ENCODE assay signal across 9 cellular contexts in genomic region chr12:95002754-95003153, GRCh38. TPM values are rescaled to one million over a fixed set of nuclear protein-coding genes. Genes with fewer than 3 reads are reported as not detected.
DNase-seq lines count a peak whose midpoint lies in the region; ATAC-seq, FAIRE-seq and TF ChIP-seq lines count a peak whose summit lies in the region.
"Had no signal": no experiment of that assay in that cellular context is flagged by ENCODE, and none has a peak within 500 bp of the region (broad histone marks: within the 10 kb centered on the region; RNA-seq: fewer than 3 reads in every experiment).

No MANE protein-coding gene starts in this region.

- WGBS in ovary, 3 donors, result 16 to 18% (median 18%) methylated on average over 3 of the region's 3 CpGs

- H3K4me1 ChIP-seq in ES-I3 (ENCODE audit: insufficient read depth, low read length) (no peaks in the 10 kb centered on the region), PC-3 (ENCODE audit: insufficient read depth, low read length) (peaks cover 4% of the 10 kb centered on the region; the same call in 1 of the 2 replicates), endothelial cell of umbilical vein (ENCODE audit: control insufficient read depth, extremely low read depth, insufficient read depth, low read length) (peaks cover 6% of the 10 kb centered on the region), ovary (ENCODE audit: insufficient read depth) (peaks cover 6% of the 10 kb centered on the region)

- H2AFZ ChIP-seq in PC-3 (ENCODE audit: low read length) (peak overlapping the region; percentile 77), endothelial cell of umbilical vein (ENCODE audit: low read depth, low read length) (peak overlapping the region; percentile 84)

- no peaks in the 10 kb centered on the region for H3K9me2 ChIP-seq in PC-3 (replicated peaks; ENCODE audit: low read length)

- dilution Hi-C loops in endothelial cell of umbilical vein (cut with MboI; ENCODE audit: extremely low pct_ligation_motif_present, low sequenced_read_pairs), result no loop called here

- DNase-seq in PC-3 (no peak), endothelial cell of umbilical vein (ENCODE audit: low read depth, low spot score) (no peak), ovary (no peak)
- DNase-seq in stimulated activated CD4-positive, alpha-beta T cell treated with anti-CD3 and anti-CD28 coated beads, Interleukin-4, amount 100 ng/mL, for 4 hours, result no peak
- DNase-seq in activated CD8-positive, alpha-beta memory T cell treated with anti-CD3 and anti-CD28 coated beads, Interleukin-2, amount 50 U/mL, for 48 hours, result no peak
- DNase-seq: effector CD4-positive, alpha-beta T cell had no signal

- no peak overlapping the region for H3K27ac ChIP-seq in PC-3 (ENCODE audit: low read length)
- H3K27ac ChIP-seq in endothelial cell of umbilical vein (ENCODE audit: insufficient read depth, low read depth, low read length), result peak overlapping the region; percentile 80
- H3K27ac ChIP-seq in ovary, result peak overlapping the region in 1 of 2 donors; percentile 69

- peaks cover 56% of the 10 kb centered on the region for H3K79me2 ChIP-seq in PC-3 (ENCODE audit: low read length)
- H3K79me2 ChIP-seq in endothelial cell of umbilical vein (ENCODE audit: control insufficient read depth, insufficient read depth, low read length), result peaks cover 38% of the 10 kb centered on the region

- no peaks in the 10 kb centered on the region for H3K9me1 ChIP-seq in endothelial cell of umbilical vein (replicated peaks; ENCODE audit: control insufficient read depth, extremely low read depth, insufficient read depth, low read length)

- H3K36me3 ChIP-seq in ES-I3 (ENCODE audit: insufficient read depth, low read length) (no peaks in the 10 kb centered on the region), PC-3 (ENCODE audit: low read depth, low read length) (peaks cover 5% of the 10 kb centered on the region; the same call in 1 of the 2 replicates), endothelial cell of umbilical vein (ENCODE audit: control insufficient read depth in 2 of 2, extremely low read depth in 1 of 2, insufficient read depth in 2 of 2, low read length in 2 of 2) (no peaks in the 10 kb centered on the region), ovary (no peaks in the 10 kb centered on the region)

- peak; percentile 18 for FAIRE-seq in endothelial cell of umbilical vein (lab: Jason Lieb, UNC)

- H3K4me2 ChIP-seq in PC-3 (ENCODE audit: low read length) (peak overlapping the region; percentile 82), endothelial cell of umbilical vein (ENCODE audit: insufficient read depth, low read length) (peak overlapping the region; percentile 95)

- TF ChIP-seq CTCF in PC-3 (conservative IDR thresholded peaks at IDR 0.05; ENCODE audit: low read depth, low read length), result no peak
- TF ChIP-seq CTCF in endothelial cell of umbilical vein (IDR thresholded peaks at IDR 0.05; ENCODE audit: extremely low read depth in 1 of 2, insufficient read depth in 1 of 2, low read depth in 1 of 2, low read length in 2 of 2), result no peak
- TF ChIP-seq CTCF in ovary (IDR thresholded peaks at IDR 0.05), result no peak

- CTCF ChIA-PET in PC-3 (lab: Charles Lee) (no interaction called here), endothelial cell of umbilical vein (lab: Charles Lee) (no interaction called here)

- H4K20me1 ChIP-seq in PC-3 (ENCODE audit: low read length), result 0 out of 2 replicates have a peak, but pooled peaks cover 3% of the 10 kb centered on the region
- H4K20me1 ChIP-seq in endothelial cell of umbilical vein (replicated peaks; ENCODE audit: control insufficient read depth, extremely low read depth, insufficient read depth, low read length), result no peaks in the 10 kb centered on the region

- POLR2A ChIA-PET in PC-3 (lab: Charles Lee; ENCODE audit: unreplicated experiment) (no interaction called here), endothelial cell of umbilical vein (lab: Charles Lee) (interaction anchor here (1.2 kb wide), 1 partner anchor 471 kb away, joined by 6 read pairs; the partner anchor contains the start of gene METAP2)

- H3K9ac ChIP-seq in ES-I3 (ENCODE audit: low read depth, low read length) (peak overlapping the region; percentile 77), PC-3 (ENCODE audit: low read length) (peak overlapping the region; percentile 88), endothelial cell of umbilical vein (replicated peaks; ENCODE audit: extremely low read depth, insufficient read depth, low read length) (peak overlapping the region; percentile 86)

- intact Hi-C loops in PC-3 (cut with micrococcal nuclease), result loop anchor here (5.0 kb wide), 1 partner anchor 470 kb away; the partner anchor contains the start of gene METAP2
- intact Hi-C loops in endothelial cell of umbilical vein (cut with micrococcal nuclease), result loop anchor here (1.0 kb wide), 1 partner anchor 215 kb away; the partner anchor contains the start of genes FGD6 and VEZT
- intact Hi-C loops in ovary (cut with DNase I), result no loop called here

- H3K27me3 ChIP-seq in PC-3 (ENCODE audit: low read length) (no peaks in the 10 kb centered on the region), endothelial cell of umbilical vein (ENCODE audit: control insufficient read depth in 2 of 2, insufficient read depth in 2 of 2, low read length in 2 of 2) (no peaks in the 10 kb centered on the region), ovary (no peaks in the 10 kb centered on the region)

- BruUV-seq in PC-3 (replicated peaks; lab: Mats Ljungman, UMichigan) (no TSS peak), endothelial cell of umbilical vein (replicated peaks; lab: Mats Ljungman, UMichigan) (no TSS peak)

- no peak for TF ChIP-seq POLR2A in endothelial cell of umbilical vein (IDR thresholded peaks at IDR 0.05; ENCODE audit: low read depth, low read length)
- no peak for TF ChIP-seq POLR2A in ovary (IDR thresholded peaks at IDR 0.05)

- 0 out of 2 replicates have a peak, but pooled peaks have one; percentile 5 for ATAC-seq in PC-3
- no peak for ATAC-seq in HG03432 (IDR thresholded peaks at IDR 0.05; ENCODE audit: unreplicated experiment)
- no peak for ATAC-seq in GM19351 (IDR thresholded peaks at IDR 0.05; ENCODE audit: unreplicated experiment)

- no peak for TF ChIP-seq EP300 in ovary (IDR thresholded peaks at IDR 0.05)

- H3K4me3 ChIP-seq in PC-3 (ENCODE audit: low read length), result peak overlapping the region; percentile 88
- peak overlapping the region; percentile 66 to 89 (median 71) for H3K4me3 ChIP-seq in endothelial cell of umbilical vein (replicated peaks in 1 of 3; ENCODE audit: insufficient read depth in 1 of 3, low read depth in 1 of 3, low read length in 3 of 3)
- H3K4me3 ChIP-seq in ovary, result peak overlapping the region; percentile 74

- H3K9me3 ChIP-seq in ES-I3 (ENCODE audit: control insufficient read depth, insufficient read depth, low read length) (peaks cover 1% of the 10 kb centered on the region; the same call in 1 of the 2 replicates), PC-3 (ENCODE audit: low read length) (peaks cover 1% of the 10 kb centered on the region; the same call in 1 of the 2 replicates), endothelial cell of umbilical vein (replicated peaks; ENCODE audit: control insufficient read depth, insufficient read depth, low read length) (no peaks in the 10 kb centered on the region), ovary (no peaks in the 10 kb centered on the region)

- no peaks in the 10 kb centered on the region for H3F3A ChIP-seq in PC-3 (ENCODE audit: low read length, unreplicated experiment)

TF ChIP-seq in endothelial cell of umbilical vein, 7 proteins besides CTCF, POLR2A, EP300 and RAD21:
- TF ChIP-seq MYC (IDR thresholded peaks at IDR 0.05; ENCODE audit: low read depth, low read length) (no peak), GATA2 (IDR thresholded peaks at IDR 0.05; ENCODE audit: insufficient read depth, insufficient read length, low read depth, low read length) (no peak), MAX (IDR thresholded peaks at IDR 0.05; ENCODE audit: insufficient read depth, insufficient read length) (no peak), FOS (IDR thresholded peaks at IDR 0.05; ENCODE audit: borderline replicate concordance, insufficient read depth, low read length) (no peak), JUN (IDR thresholded peaks at IDR 0.05; ENCODE audit: borderline replicate concordance, insufficient read depth, insufficient read length, low read depth) (no peak), POLR2AphosphoS5 (IDR thresholded peaks at IDR 0.05; ENCODE audit: insufficient read depth, low read depth, low read length) (no peak), EZH2 (IDR thresholded peaks at IDR 0.05; ENCODE audit: borderline replicate concordance, low read depth, low read length, severe bottlenecking) (no peak)

RNA-seq across cellular contexts. Expression of gene NDUFA12, which starts 0.7 kb away (rescaled TPM):
- total RNA-seq in PC-3 (2014; rRNA removed) (118 and 130 TPM in 2 replicates), endothelial cell of umbilical vein (126 and 140 TPM in 2 replicates), ovary (10 to 100 TPM; 51.1 to 66.7 (median 57.3) TPM)
- polyA plus RNA-seq in endothelial cell of umbilical vein (125 and 184 TPM in 2 replicates), ovary (100 to 1,000 TPM in 1 of 2 donors, 10 to 100 TPM in 1; 75.5 to 151 TPM)
- 166 and 235 TPM in 2 replicates for polyA plus RNA-seq in endothelial cell of umbilical vein (2011; cell fraction: cytosol; rRNA removed)
- polyA plus RNA-seq in endothelial cell of umbilical vein (2011; cell fraction: nucleus; rRNA removed), result 57.3 and 90.5 TPM in 2 replicates
- 192 and 278 TPM in 2 replicates for polyA plus RNA-seq in endothelial cell of umbilical vein (2012)
- 70.4 and 89.4 TPM in 2 replicates for polyA minus RNA-seq in endothelial cell of umbilical vein
- 58.7 TPM for polyA minus RNA-seq in endothelial cell of umbilical vein (2011; cell fraction: cytosol; rRNA and poly(A)+ RNA removed)
- 12.2 and 15.0 TPM in 2 replicates for polyA minus RNA-seq in endothelial cell of umbilical vein (2011; cell fraction: nucleus; rRNA and poly(A)+ RNA removed)

Comparison
In these comparisons a context has a peak if more than half of its experiments do, and no peak if none do; other contexts are left out.
1. intact Hi-C loops: an anchor here in PC-3 (5.0 kb wide) and endothelial cell of umbilical vein (1.0 kb wide); none called in ovary.